ENCODE assay signal across 24 cellular contexts in genomic region chr6:105850636-105851035, GRCh38.
"Had no signal": no experiment of that assay in that cellular context is flagged by ENCODE, and none has a peak within 500 bp of the region (broad histone marks: within the 10 kb centered on the region; RNA-seq: fewer than 3 reads in every experiment).

No MANE protein-coding gene starts in this region.

- DNase-seq: activated CD8-positive, alpha-beta memory T cell treated with anti-CD3 and anti-CD28 coated beads for 24 hours; activated CD8-positive, alpha-beta memory T cell treated with anti-CD3 and anti-CD28 coated beads, Interleukin-2, amount 50 U/mL, for 4 hours; activated naive CD4-positive, alpha-beta T cell; activated T-cell treated with anti-CD3 and anti-CD28 coated beads, Interleukin-2, amount 50 U/mL, for 24 hours; adrenal gland; colonic mucosa; dorsolateral prefrontal cortex; heart right ventricle; kidney; midbrain; nephron progenitor cell; occipital lobe; sigmoid colon; stimulated activated CD4-positive, alpha-beta T cell treated with anti-CD3 and anti-CD28 coated beads, Interleukin-4, amount 100 ng/mL, for 1 hour; stimulated activated naive CD4-positive, alpha-beta T cell; T-helper 9 cell; testis had no signal

- H3K9me3 ChIP-seq: adrenal gland, colonic mucosa, esophagus muscularis mucosa, gastroesophageal sphincter, heart right ventricle, sigmoid colon, testis had no signal

- H3K36me3 Mint-ChIP-seq: activated naive CD8-positive, alpha-beta T cell; type B pancreatic cell had no signal

- H3K27me3 Mint-ChIP-seq: activated naive CD8-positive, alpha-beta T cell; activated T-cell treated with anti-CD3 and anti-CD28 coated beads, Interleukin-2, amount 50 U/mL, for 24 hours; activated T-helper 17 cell treated with anti-CD3 and anti-CD28 coated beads, Interleukin-2, amount 50 U/mL, for 72 hours; central memory CD8-positive, alpha-beta T cell had no signal

- H3K9me3 Mint-ChIP-seq: activated T-cell treated with anti-CD3 and anti-CD28 coated beads, Interleukin-2, amount 50 U/mL, for 24 hours; activated T-helper 17 cell treated with anti-CD3 and anti-CD28 coated beads, Interleukin-2, amount 50 U/mL, for 72 hours; central memory CD8-positive, alpha-beta T cell; type B pancreatic cell had no signal

- H3K36me3 ChIP-seq: adrenal gland, colonic mucosa, esophagus muscularis mucosa, gastroesophageal sphincter, heart right ventricle, sigmoid colon had no signal

- H3K27ac ChIP-seq: adrenal gland, colonic mucosa, dorsolateral prefrontal cortex, esophagus muscularis mucosa, gastroesophageal sphincter, sigmoid colon, testis had no signal

- H3K4me3 Mint-ChIP-seq: activated naive CD8-positive, alpha-beta T cell; activated T-cell treated with anti-CD3 and anti-CD28 coated beads, Interleukin-2, amount 50 U/mL, for 24 hours; activated T-helper 17 cell treated with anti-CD3 and anti-CD28 coated beads, Interleukin-2, amount 50 U/mL, for 72 hours; central memory CD8-positive, alpha-beta T cell; type B pancreatic cell; WTC11 had no signal

- H3K27me3 ChIP-seq: adrenal gland, colonic mucosa, esophagus muscularis mucosa, gastroesophageal sphincter, heart right ventricle, sigmoid colon, testis had no signal

- H3K4me3 ChIP-seq: adrenal gland, colonic mucosa, dorsolateral prefrontal cortex, esophagus muscularis mucosa, gastroesophageal sphincter, heart right ventricle, sigmoid colon, testis had no signal

- H3K4me1 Mint-ChIP-seq: activated T-helper 17 cell treated with anti-CD3 and anti-CD28 coated beads, Interleukin-2, amount 50 U/mL, for 72 hours; central memory CD8-positive, alpha-beta T cell had no signal

- H3K4me1 ChIP-seq: adrenal gland, colonic mucosa, sigmoid colon, testis had no signal

- ATAC-seq: activated T-helper 17 cell treated with anti-CD3 and anti-CD28 coated beads, Interleukin-2, amount 50 U/mL, for 72 hours; gastroesophageal sphincter had no signal

- H3K27ac Mint-ChIP-seq: activated naive CD8-positive, alpha-beta T cell; activated T-cell treated with anti-CD3 and anti-CD28 coated beads, Interleukin-2, amount 50 U/mL, for 24 hours; activated T-helper 17 cell treated with anti-CD3 and anti-CD28 coated beads, Interleukin-2, amount 50 U/mL, for 72 hours; type B pancreatic cell; WTC11 had no signal
